In the genomic region with DNA sequence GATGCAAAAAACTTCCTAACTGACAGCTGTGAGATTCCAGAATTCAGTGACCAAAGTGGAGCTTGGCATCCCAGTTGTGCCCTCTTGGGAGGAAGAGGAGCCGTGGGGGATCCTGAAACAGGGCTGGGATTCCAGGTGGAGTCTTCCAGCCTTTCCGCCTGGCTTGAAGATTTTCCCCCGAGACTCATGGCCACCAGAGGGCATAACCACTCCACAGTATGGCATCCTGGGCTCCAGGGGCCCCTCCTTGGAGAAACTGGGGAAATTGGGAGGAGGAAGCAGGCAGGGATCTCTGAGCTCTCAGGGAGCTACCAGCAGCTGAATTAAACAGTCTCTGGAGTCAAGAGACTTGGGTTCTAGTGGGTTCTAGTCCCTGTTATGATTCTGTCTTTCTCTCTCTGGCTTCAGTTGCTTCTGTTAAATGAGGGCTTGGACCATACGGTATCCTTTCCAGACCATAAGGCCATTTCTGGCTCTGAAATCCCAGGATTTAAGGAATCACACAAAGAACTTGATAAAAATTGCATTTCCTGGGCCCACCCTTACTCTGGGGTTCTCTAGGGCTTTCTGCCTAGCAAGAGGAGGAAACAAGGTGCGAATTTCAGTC, we compare ENCODE assay signal across 9 cellular contexts. TPM values are rescaled to one million over a fixed set of nuclear protein-coding genes. Genes with fewer than 3 reads are reported as not detected.
DNase-seq lines count a peak whose midpoint lies in the region; ATAC-seq, FAIRE-seq and TF ChIP-seq lines count a peak whose summit lies in the region.
"Had no signal": no experiment of that assay in that cellular context is flagged by ENCODE, and none has a peak within 500 bp of the region (broad histone marks: within the 10 kb centered on the region; RNA-seq: fewer than 3 reads in every experiment).

No MANE protein-coding gene starts in this region.

- DNase-seq in cardiac muscle cell (ENCODE audit: low read depth in 1 of 2, low spot score in 1 of 2) = peak; percentile 68 to 70
- no peak for DNase-seq in cardiac septum (ENCODE audit: low spot score)
- DNase-seq in NCI-H345 (lab: John Stamatoyannopoulos, UW) = peak; percentile 69
- peak in 56 of 61 donors; percentile 28 to 91 (median 67) for DNase-seq in caudate nucleus (lab: John Stamatoyannopoulos, UW)
- no peak for DNase-seq in lower lobe of right lung
- no peak for DNase-seq in GM12892 (ENCODE audit: insufficient read length)
- no peak for DNase-seq in activated naive CD8-positive, alpha-beta T cell treated with anti-CD3 and anti-CD28 coated beads for 36 hours

- intact Hi-C loops in cardiac septum (cut with DNase I) (loop anchor here (5.0 kb wide), 1 partner anchor 118 kb away; no protein-coding TSS in a partner anchor), lower lobe of right lung (cut with DNase I) (no loop called here)

- TF ChIP-seq CTCF in cardiac muscle cell (IDR thresholded peaks at IDR 0.05; ENCODE audit: low read depth, low read length) (peak; percentile 74), lower lobe of right lung (IDR thresholded peaks at IDR 0.05) (peak; percentile 76)

- no peak for FAIRE-seq in GM12892 (lab: Jason Lieb, UNC)

- TF ChIP-seq POLR2A in GM12892 (IDR thresholded peaks at IDR 0.05; ENCODE audit: low read depth, low read length) = no peak

- no peaks in the 10 kb centered on the region for H3K9me3 Mint-ChIP-seq in activated naive CD8-positive, alpha-beta T cell treated with anti-CD3 and anti-CD28 coated beads for 36 hours
- H3K9me3 Mint-ChIP-seq: dendritic cell treated with granulocyte-macrophage colony-stimulating factor and Interleukin-4, amounts not matched to agents 40 ng/mL and 50 ng/mL, for 4 days had no signal

- peak in 1 of 2 donors; percentile 18 for ATAC-seq in lower lobe of right lung
- ATAC-seq in HG03159 (IDR thresholded peaks at IDR 0.05; ENCODE audit: unreplicated experiment) = no peak

- H3K9me3 ChIP-seq in cardiac muscle cell (ENCODE audit: low read depth) (no peaks in the 10 kb centered on the region), lower lobe of right lung (no peaks in the 10 kb centered on the region)

- peaks cover 23% of the 10 kb centered on the region for H3K4me1 Mint-ChIP-seq in activated naive CD8-positive, alpha-beta T cell treated with anti-CD3 and anti-CD28 coated beads for 36 hours

- H3K4me3 Mint-ChIP-seq in activated naive CD8-positive, alpha-beta T cell treated with anti-CD3 and anti-CD28 coated beads for 36 hours = no peak overlapping the region
- H3K4me3 Mint-ChIP-seq: dendritic cell treated with granulocyte-macrophage colony-stimulating factor and Interleukin-4, amounts not matched to agents 40 ng/mL and 50 ng/mL, for 4 days had no signal

- H3K4me1 ChIP-seq in cardiac muscle cell (ENCODE audit: low read depth) (no peaks in the 10 kb centered on the region), lower lobe of right lung (peaks cover 44% of the 10 kb centered on the region)

- peaks cover 4% of the 10 kb centered on the region for H3K27me3 Mint-ChIP-seq in activated naive CD8-positive, alpha-beta T cell treated with anti-CD3 and anti-CD28 coated beads for 36 hours

- H3K27ac Mint-ChIP-seq in activated naive CD8-positive, alpha-beta T cell treated with anti-CD3 and anti-CD28 coated beads for 36 hours = no peak overlapping the region
- H3K27ac Mint-ChIP-seq: dendritic cell treated with granulocyte-macrophage colony-stimulating factor and Interleukin-4, amounts not matched to agents 40 ng/mL and 50 ng/mL, for 4 days had no signal

- H3K36me3 ChIP-seq in cardiac muscle cell = no peaks in the 10 kb centered on the region
- H3K36me3 ChIP-seq in lower lobe of right lung = no peaks in the 10 kb centered on the region

- H3K36me3 Mint-ChIP-seq in activated naive CD8-positive, alpha-beta T cell treated with anti-CD3 and anti-CD28 coated beads for 36 hours = peaks cover 3% of the 10 kb centered on the region

- H3K27ac ChIP-seq in cardiac muscle cell = no peak overlapping the region
- H3K27ac ChIP-seq in caudate nucleus (ENCODE audit: low read depth, low read length) = peak overlapping the region; percentile 46
- no peak overlapping the region for H3K27ac ChIP-seq in lower lobe of right lung

- H3K27me3 ChIP-seq in cardiac muscle cell (peaks cover 11% of the 10 kb centered on the region), lower lobe of right lung (ENCODE audit: low read depth) (peaks cover 19% of the 10 kb centered on the region)

- H3K4me3 ChIP-seq in cardiac muscle cell = no peak overlapping the region
- H3K4me3 ChIP-seq in lower lobe of right lung = no peak overlapping the region

RNA-seq across cellular contexts. Expression of a gene that starts 2.6 kb away (rescaled TPM):
- total RNA-seq in cardiac muscle cell = 8.2 and 12.5 TPM in 2 replicates
- 8.2 and 15.0 TPM in 2 replicates for polyA plus RNA-seq in cardiac muscle cell
- total RNA-seq in cardiac septum = 27.5 TPM
- 85.5 TPM for total RNA-seq in lower lobe of right lung
- polyA plus RNA-seq in GM12892 (2012; ENCODE audit: missing spikeins) = 0.57 TPM
- total RNA-seq in activated naive CD8-positive, alpha-beta T cell treated with anti-CD3 and anti-CD28 coated beads for 36 hours = 10 to 100 TPM in 1 of 2 experiments, 1 to 10 TPM in 1; 9.1 to 11.3 TPM

RNA-seq across cellular contexts. Expression of a gene that starts 47.1 kb away (rescaled TPM):
- total RNA-seq in cardiac muscle cell (14.7 and 24.1 TPM in 2 replicates), cardiac septum (76.3 TPM), lower lobe of right lung (39.3 TPM)
- polyA plus RNA-seq in cardiac muscle cell = 13.7 and 23.7 TPM in 2 replicates
- 3.3 TPM for polyA plus RNA-seq in GM12892 (2012; ENCODE audit: missing spikeins)
- 10 to 100 TPM; 88.0 to 92.6 TPM for total RNA-seq in activated naive CD8-positive, alpha-beta T cell treated with anti-CD3 and anti-CD28 coated beads for 36 hours

RNA-seq across cellular contexts. Expression of a gene that starts 52.6 kb away (rescaled TPM):
- total RNA-seq in cardiac muscle cell (38.1 and 46.4 TPM in 2 replicates), cardiac septum (9.3 TPM), lower lobe of right lung (34.9 TPM)
- polyA plus RNA-seq in cardiac muscle cell = 11.9 and 12.5 TPM in 2 replicates
- 0.42 TPM for polyA plus RNA-seq in GM12892 (2012; ENCODE audit: missing spikeins)
- 10 to 100 TPM in 1 of 2 experiments, 1 to 10 TPM in 1; 9.9 to 10.2 TPM for total RNA-seq in activated naive CD8-positive, alpha-beta T cell treated with anti-CD3 and anti-CD28 coated beads for 36 hours

Comparison
In these comparisons a context has a peak if more than half of its experiments do, and no peak if none do; other contexts are left out.
1. DNase-seq: peak in cardiac muscle cell (2 of 2), NCI-H345 (single experiment) and caudate nucleus (56 of 61); none in cardiac septum (single experiment), lower lobe of right lung (single experiment), GM12892 (single experiment) and activated naive CD8-positive, alpha-beta T cell treated with anti-CD3 and anti-CD28 coated beads for 36 hours (single experiment).